Comparison of ENCODE assay signal across 8 cellular contexts in genomic region chr15:77419050-77419835, GRCh38. TPM values are rescaled to one million over a fixed set of nuclear protein-coding genes. Genes with fewer than 3 reads are reported as not detected.
DNase-seq lines count a peak whose midpoint lies in the region; ATAC-seq, FAIRE-seq and TF ChIP-seq lines count a peak whose summit lies in the region.

No MANE protein-coding gene starts in this region.

- H3K27me3 ChIP-seq in NT2/D1 (ENCODE audit: insufficient read depth, insufficient read length): no peaks in the 10 kb centered on the region
- H3K27me3 ChIP-seq in neutrophil: no peaks in the 10 kb centered on the region
- H3K27me3 ChIP-seq in thoracic aorta (replicated peaks; ENCODE audit: insufficient read depth): no peaks in the 10 kb centered on the region

- H3K4me3 ChIP-seq in HEK293 (ENCODE audit: low read depth, low read length) (peak overlapping the region; percentile 73), NT2/D1 (ENCODE audit: insufficient read length, low read depth) (peak overlapping the region; percentile 84), neutrophil (ENCODE audit: low read depth in 1 of 2, low read length in 1 of 2) (peak overlapping the region; percentile 88 to 93), thoracic aorta (peak overlapping the region; percentile 94)

- H3K36me3 ChIP-seq in HEK293 (ENCODE audit: control insufficient read depth in 2 of 2, insufficient read depth in 1 of 2, low read length in 2 of 2) (no peaks in the 10 kb centered on the region), NT2/D1 (ENCODE audit: insufficient read depth, insufficient read length, low read length) (no peaks in the 10 kb centered on the region), neutrophil (no peaks in the 10 kb centered on the region), thoracic aorta (no peaks in the 10 kb centered on the region)

- H3K9me3 ChIP-seq in HEK293 (ENCODE audit: control insufficient read depth, insufficient read depth, low read depth, low read length) (no peaks in the 10 kb centered on the region), NT2/D1 (ENCODE audit: insufficient read depth, low read length) (no peaks in the 10 kb centered on the region), neutrophil (no peaks in the 10 kb centered on the region), thoracic aorta (no peaks in the 10 kb centered on the region)

- ATAC-seq in thoracic aorta (ENCODE audit: insufficient number of reproducible peaks, low FRiP score, low read depth): no peak

- FAIRE-seq in frontal cortex (lab: Jason Lieb, UNC) (no peak), RCC 7860 (lab: Jason Lieb, UNC) (no peak)

- POLR2A ChIA-PET in HEK293 (lab: Yijun Ruan, JAX): interaction anchor here (0.8 to 1.6 kb wide), 4 partner anchors 13 to 220 kb away, joined by 3 to 4 read pairs (median 4); no protein-coding TSS in a partner anchor

- CTCF ChIA-PET in HEK293 (lab: Yijun Ruan, JAX): interaction anchor here (1.0 to 1.5 kb wide), 4 partner anchors 10 to 78 kb away, joined by 3 to 7 read pairs (median 4); no protein-coding TSS in a partner anchor

- DNase-seq in GM10266 (ENCODE audit: extremely low spot score) (peak; percentile 66), NT2/D1 (ENCODE audit: low read depth, low spot score) (no peak), activated gamma-delta T cell (lab: John Stamatoyannopoulos, UW) (peak; percentile 38), frontal cortex (ENCODE audit: low spot score in 2 of 2) (peak; percentile 55 to 71), thoracic aorta (ENCODE audit: low spot score) (no peak), RCC 7860 (ENCODE audit: low spot score) (no peak)

- peak; percentile 70 for TF ChIP-seq CTCF in GM10266 (IDR thresholded peaks at IDR 0.05; ENCODE audit: control insufficient read depth, insufficient read depth, low read depth, missing control alignments)
- peak; percentile 73 for TF ChIP-seq CTCF in HEK293 (tag by site-specific recombination; IDR thresholded peaks at IDR 0.05)
- TF ChIP-seq CTCF in neutrophil (IDR thresholded peaks at IDR 0.05): no peak
- TF ChIP-seq CTCF in thoracic aorta (IDR thresholded peaks at IDR 0.05): no peak

- peak overlapping the region; percentile 91 for H3K9ac ChIP-seq in NT2/D1 (ENCODE audit: insufficient read length, low read depth)

- H3K27ac ChIP-seq in HEK293 (ENCODE audit: extremely low read depth, low read depth, low read length) (peak overlapping the region; percentile 86), neutrophil (peak overlapping the region; percentile 88), thoracic aorta (peak overlapping the region; percentile 64 to 96)

- H3K4me1 ChIP-seq in HEK293 (ENCODE audit: control insufficient read depth, insufficient read depth, low read length) (peaks cover 32% of the 10 kb centered on the region), NT2/D1 (ENCODE audit: insufficient read depth, insufficient read length) (peaks cover 2% of the 10 kb centered on the region), neutrophil (ENCODE audit: control insufficient read depth in 1 of 2, insufficient read depth in 1 of 2, low read depth in 1 of 2, low read length in 1 of 2) (peaks cover 52 to 57% of the 10 kb centered on the region in 2 experiments), thoracic aorta (ENCODE audit: control insufficient read depth in 1 of 2, low read depth in 2 of 2) (peaks cover 42 to 48% of the 10 kb centered on the region in 2 donors)

TF ChIP-seq in HEK293, 187 proteins besides CTCF, POLR2A, EP300 and RAD21 (continues in another document):
- TF ChIP-seq ZBTB17 (tag by site-specific recombination; IDR thresholded peaks at IDR 0.05) (peak; percentile 60), PRDM6 (tag by site-specific recombination; IDR thresholded peaks at IDR 0.05) (no peak; the same call in 1 of the 2 replicates), HOXA7 (CRISPR knock-in tag; IDR thresholded peaks at IDR 0.05; ENCODE audit: borderline replicate concordance) (no peak), ZNF394 (tag by site-specific recombination; IDR thresholded peaks at IDR 0.05; ENCODE audit: borderline replicate concordance) (no peak), TCF7L2 (IDR thresholded peaks at IDR 0.05; ENCODE audit: borderline replicate concordance, low read depth, low read length) (no peak), ZFP3 (tag by site-specific recombination; IDR thresholded peaks at IDR 0.05; ENCODE audit: low read depth) (no peak), ZNF140 (tag by site-specific recombination; IDR thresholded peaks at IDR 0.05) (no peak), ZBTB8A (tag by site-specific recombination; IDR thresholded peaks at IDR 0.05) (no peak), ZNF707 (tag by site-specific recombination; IDR thresholded peaks at IDR 0.05) (no peak), PRDM1 (tag by site-specific recombination; IDR thresholded peaks at IDR 0.05) (0 out of 2 replicates have a peak, but pooled peaks have one; percentile 5), ZNF664 (tag by site-specific recombination; IDR thresholded peaks at IDR 0.05) (no peak), HOXD13 (CRISPR knock-in tag; IDR thresholded peaks at IDR 0.05; ENCODE audit: borderline replicate concordance) (no peak), OSR2 (tag by site-specific recombination; IDR thresholded peaks at IDR 0.05) (no peak), ZNF121 (tag by site-specific recombination; IDR thresholded peaks at IDR 0.05) (no peak), ZNF645 (tag by site-specific recombination; IDR thresholded peaks at IDR 0.05) (no peak), PRDM10 (tag by site-specific recombination; IDR thresholded peaks at IDR 0.05) (peak; percentile 57), ZNF214 (tag by site-specific recombination; IDR thresholded peaks at IDR 0.05; ENCODE audit: borderline replicate concordance) (no peak), PATZ1 (tag by site-specific recombination; IDR thresholded peaks at IDR 0.05) (peak; percentile 73)

RNA-seq across cellular contexts. Expression of gene PEAK1, which starts 0.7 kb away (rescaled TPM):
- 15.9 TPM for total RNA-seq in frontal cortex
- 10 to 100 TPM; 94.2 to 95.9 TPM for total RNA-seq in thoracic aorta

RNA-seq across cellular contexts. Expression of gene HMG20A, which starts 1.4 kb away (rescaled TPM):
- 48.9 TPM for total RNA-seq in frontal cortex
- 10 to 100 TPM; 25.7 to 47.3 TPM for total RNA-seq in thoracic aorta

Comparison
In these comparisons a context has a peak if more than half of its experiments do, and no peak if none do; other contexts are left out.
1. DNase-seq: peak in GM10266 (single experiment), activated gamma-delta T cell (single experiment) and frontal cortex (2 of 2); none in NT2/D1 (single experiment), thoracic aorta (single experiment) and RCC 7860 (single experiment).
2. CTCF ChIP-seq: peak in GM10266 (single experiment) and HEK293 (single experiment); none in neutrophil (single experiment) and thoracic aorta (single experiment).
3. Peak in every context shown above with its lines, with median percentiles within 50 percentile points of each other: H3K27ac ChIP-seq and H3K4me3 ChIP-seq.